ENCODE assay signal across 20 cellular contexts in the genomic region with DNA sequence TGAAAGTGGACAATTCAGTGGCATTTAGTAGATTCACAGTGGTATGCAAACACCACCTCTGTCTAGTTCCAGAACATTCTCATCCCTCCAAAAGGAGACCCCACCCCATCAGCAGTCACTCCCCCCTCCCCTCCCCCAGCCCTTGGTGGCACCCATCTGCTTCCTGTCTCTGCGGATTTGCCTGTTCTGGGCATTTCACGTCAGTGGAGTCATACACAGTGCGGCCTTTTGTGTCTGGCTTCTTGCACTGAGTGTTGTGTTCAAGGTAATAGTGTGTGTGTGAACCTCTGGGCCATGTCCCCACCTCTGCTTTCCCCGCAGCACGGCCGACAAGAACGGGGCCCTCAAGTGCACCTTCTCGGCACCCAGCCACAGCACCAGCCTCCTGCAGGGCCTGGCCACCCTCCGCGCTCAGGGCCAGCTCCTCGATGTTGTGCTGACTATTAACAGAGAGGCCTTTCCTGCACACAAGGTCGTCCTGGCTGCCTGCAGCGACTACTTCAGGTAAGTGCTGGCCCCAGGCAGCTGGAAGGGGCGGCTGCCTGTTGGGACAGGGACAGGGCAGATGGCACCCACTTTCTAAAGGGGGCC. TPM values are rescaled to one million over a fixed set of nuclear protein-coding genes. Genes with fewer than 3 reads are reported as not detected.
DNase-seq lines count a peak whose midpoint lies in the region; ATAC-seq, FAIRE-seq and TF ChIP-seq lines count a peak whose summit lies in the region.
"Had no signal": no experiment of that assay in that cellular context is flagged by ENCODE, and none has a peak within 500 bp of the region (broad histone marks: within the 10 kb centered on the region; RNA-seq: fewer than 3 reads in every experiment).

No MANE protein-coding gene starts in this region.

- H3K27ac ChIP-seq in rectal smooth muscle tissue (ENCODE audit: low read depth, low read length): peak overlapping the region; percentile 64
- H3K27ac ChIP-seq: 22Rv1, C4-2B had no signal

- peaks cover 18% of the 10 kb centered on the region for H3K4me1 ChIP-seq in rectal smooth muscle tissue (ENCODE audit: control insufficient read depth, insufficient read depth, low read length)

- no peak overlapping the region for H3K4me3 ChIP-seq in bronchial epithelial cell (ENCODE audit: low read depth, low read length)
- H3K4me3 ChIP-seq in rectal smooth muscle tissue (ENCODE audit: low read length): no peak overlapping the region
- H3K4me3 ChIP-seq: adrenal gland, mucosa of descending colon, upper lobe of left lung had no signal

- peaks cover 4% of the 10 kb centered on the region for H3K36me3 ChIP-seq in bronchial epithelial cell (ENCODE audit: control insufficient read depth, insufficient read depth, low read length)
- peaks cover 12% of the 10 kb centered on the region for H3K36me3 ChIP-seq in rectal smooth muscle tissue (ENCODE audit: control insufficient read depth, insufficient read depth, low read length)

- peak; percentile 75 for FAIRE-seq in bronchial epithelial cell (lab: Jason Lieb, UNC)

- H3K27me3 ChIP-seq in bronchial epithelial cell (ENCODE audit: control insufficient read depth, insufficient read depth, low read length) (no peaks in the 10 kb centered on the region), rectal smooth muscle tissue (ENCODE audit: control insufficient read depth, insufficient read depth, low read length) (no peaks in the 10 kb centered on the region)
- H3K27me3 ChIP-seq: adrenal gland, upper lobe of left lung had no signal

- H3K9ac ChIP-seq in rectal smooth muscle tissue (ENCODE audit: low read length): no peak overlapping the region

- H3K27ac Mint-ChIP-seq in stimulated activated effector memory CD8-positive, alpha-beta T cell treated with anti-CD3 and anti-CD28 coated beads, Interleukin-12 subunit alpha, Interleukin-12 subunit beta, amount 100 ng/mL, for 72 hours: no peak overlapping the region

- peaks cover 23% of the 10 kb centered on the region for H3K4me1 Mint-ChIP-seq in stimulated activated effector memory CD8-positive, alpha-beta T cell treated with anti-CD3 and anti-CD28 coated beads, Interleukin-12 subunit alpha, Interleukin-12 subunit beta, amount 100 ng/mL, for 72 hours

- H3K36me3 Mint-ChIP-seq in stimulated activated effector memory CD8-positive, alpha-beta T cell treated with anti-CD3 and anti-CD28 coated beads, Interleukin-12 subunit alpha, Interleukin-12 subunit beta, amount 100 ng/mL, for 72 hours: peaks cover 12% of the 10 kb centered on the region

- H3K9me3 Mint-ChIP-seq in stimulated activated effector memory CD8-positive, alpha-beta T cell treated with anti-CD3 and anti-CD28 coated beads, Interleukin-12 subunit alpha, Interleukin-12 subunit beta, amount 100 ng/mL, for 72 hours: no peaks in the 10 kb centered on the region
- H3K9me3 Mint-ChIP-seq: central memory CD8-positive, alpha-beta T cell had no signal

- TF ChIP-seq CTCF in bronchial epithelial cell (IDR thresholded peaks at IDR 0.05; ENCODE audit: insufficient read depth, low read length, severe bottlenecking): no peak

- DNase-seq in NCI-H1694 treated with DMSO at 0.1 percent for 48 hours (lab: John Stamatoyannopoulos, UW): peak; percentile 18
- no peak for DNase-seq in NCI-H1694 (lab: John Stamatoyannopoulos, UW)
- peak; percentile 28 for DNase-seq in NCI-H510A (lab: John Stamatoyannopoulos, UW)
- no peak for DNase-seq in bronchial epithelial cell (ENCODE audit: low read depth)
- DNase-seq in DMS153 treated with DMSO at 0.1 percent for 48 hours (lab: John Stamatoyannopoulos, UW; ENCODE audit: unreplicated experiment): no peak
- DNase-seq in stimulated activated effector memory CD8-positive, alpha-beta T cell treated with anti-CD3 and anti-CD28 coated beads, Interleukin-12 subunit alpha, Interleukin-12 subunit beta, amount 100 ng/mL, for 72 hours (ENCODE audit: low spot score in 2 of 2): no peak
- DNase-seq: left cardiac atrium; mucosa of descending colon; NCI-H187; occipital lobe; stimulated activated CD4-positive, alpha-beta T cell treated with anti-CD3 and anti-CD28 coated beads, Interleukin-4, amount 100 ng/mL, for 24 hours; stimulated activated CD8-positive, alpha-beta memory T cell treated with anti-CD3 and anti-CD28 coated beads, Interleukin-4, amount 100 ng/mL, for 48 hours; upper lobe of left lung had no signal

- ATAC-seq in HG02840 (IDR thresholded peaks at IDR 0.05; ENCODE audit: low FRiP score, unreplicated experiment): no peak
- ATAC-seq in stimulated activated effector memory CD8-positive, alpha-beta T cell treated with anti-CD3 and anti-CD28 coated beads, Interleukin-12 subunit alpha, Interleukin-12 subunit beta, amount 100 ng/mL, for 72 hours: no peak
- ATAC-seq: left cardiac atrium, mucosa of descending colon had no signal

- H3K4me3 Mint-ChIP-seq in stimulated activated effector memory CD8-positive, alpha-beta T cell treated with anti-CD3 and anti-CD28 coated beads, Interleukin-12 subunit alpha, Interleukin-12 subunit beta, amount 100 ng/mL, for 72 hours: no peak overlapping the region
- H3K4me3 Mint-ChIP-seq: central memory CD8-positive, alpha-beta T cell; WTC11 had no signal

RNA-seq across cellular contexts. Expression of gene CRTC1, which starts 19.4 kb away (rescaled TPM):
- total RNA-seq in bronchial epithelial cell: 0.79 and 1.3 TPM in 2 replicates

RNA-seq across cellular contexts. Expression of gene KLHL26, which starts 27.2 kb away (rescaled TPM):
- total RNA-seq in bronchial epithelial cell: 3.2 and 4.9 TPM in 2 replicates

RNA-seq across cellular contexts. Expression of gene TMEM59L, which starts 51.4 kb away (rescaled TPM):
- 0.13 and 0.79 TPM in 2 replicates for total RNA-seq in bronchial epithelial cell

RNA-seq across cellular contexts. Expression of gene CRLF1, which starts 57.4 kb away (rescaled TPM):
- total RNA-seq in bronchial epithelial cell: 0.26 and 0.64 TPM in 2 replicates

Comparison
In these comparisons a context has a peak if more than half of its experiments do, and no peak if none do; other contexts are left out.
1. DNase-seq: peak in NCI-H1694 treated with DMSO at 0.1 percent for 48 hours (single experiment) and NCI-H510A (single experiment); none in NCI-H1694 (single experiment), bronchial epithelial cell (single experiment), DMS153 treated with DMSO at 0.1 percent for 48 hours (single experiment) and stimulated activated effector memory CD8-positive, alpha-beta T cell treated with anti-CD3 and anti-CD28 coated beads, Interleukin-12 subunit alpha, Interleukin-12 subunit beta, amount 100 ng/mL, for 72 hours (0 of 2).